ENCODE assay signal across 8 cellular contexts in genomic region chr4:113052379-113052951, GRCh38. TPM values are rescaled to one million over a fixed set of nuclear protein-coding genes. Genes with fewer than 3 reads are reported as not detected.
DNase-seq lines count a peak whose midpoint lies in the region; ATAC-seq and TF ChIP-seq lines count a peak whose summit lies in the region.

No MANE protein-coding gene starts in this region.

- H3K23ac ChIP-seq in trophoblast cell (ENCODE audit: low read length) = no peak overlapping the region

- no peak overlapping the region for H2BK12ac ChIP-seq in trophoblast cell (ENCODE audit: low read length)

- TF ChIP-seq CTCF in chondrocyte (IDR thresholded peaks at IDR 0.05) (no peak), colonic mucosa (IDR thresholded peaks at IDR 0.05) (no peak), esophagus muscularis mucosa (IDR thresholded peaks at IDR 0.05) (no peak)
- no peak for TF ChIP-seq CTCF in CD4-positive, alpha-beta T cell (IDR thresholded peaks at IDR 0.05)

- H4K91ac ChIP-seq in trophoblast cell (ENCODE audit: low read depth, low read length) = no peak overlapping the region

- TF ChIP-seq POLR2A in esophagus muscularis mucosa (IDR thresholded peaks at IDR 0.05; ENCODE audit: low read depth) = no peak

- H2BK120ac ChIP-seq in trophoblast cell (ENCODE audit: insufficient read depth, low read length, poor library complexity) = no peak overlapping the region

- H3K4me1 Mint-ChIP-seq in chondrocyte (ENCODE audit: low read depth) = peaks cover 10% of the 10 kb centered on the region
- H3K4me1 Mint-ChIP-seq in CD4-positive, alpha-beta T cell (ENCODE audit: low read depth) = no peaks in the 10 kb centered on the region

- H3K27ac Mint-ChIP-seq in chondrocyte (ENCODE audit: unreplicated experiment) = peak overlapping the region; percentile 78
- H3K27ac Mint-ChIP-seq in CD4-positive, alpha-beta T cell = no peak overlapping the region

- H3K36me3 Mint-ChIP-seq in chondrocyte (ENCODE audit: low read depth) = no peaks in the 10 kb centered on the region
- H3K36me3 Mint-ChIP-seq in CD4-positive, alpha-beta T cell (ENCODE audit: low read depth) = no peaks in the 10 kb centered on the region

- H3K27ac ChIP-seq in trophoblast cell (ENCODE audit: low read depth, low read length) (no peak overlapping the region), colonic mucosa (no peak overlapping the region), esophagus muscularis mucosa (replicated peaks in 1 of 4) (no peak overlapping the region)
- no peak overlapping the region for H3K27ac ChIP-seq in CD4-positive, alpha-beta T cell (ENCODE audit: low read depth, low read length)

- H3K79me2 ChIP-seq in trophoblast cell (ENCODE audit: control insufficient read depth, insufficient read depth, low read length, poor library complexity) = no peaks in the 10 kb centered on the region

- no peak overlapping the region for H4K12ac ChIP-seq in trophoblast cell (ENCODE audit: low read depth, low read length)

- H3K4me1 ChIP-seq in trophoblast cell (ENCODE audit: control insufficient read depth in 1 of 2, insufficient read depth in 2 of 2, low read length in 2 of 2) (no peaks in the 10 kb centered on the region), colonic mucosa (no peaks in the 10 kb centered on the region), esophagus muscularis mucosa (peaks cover 7 to 19% (median 11%) of the 10 kb centered on the region in 4 donors)

- H3K14ac ChIP-seq in trophoblast cell (ENCODE audit: low read length) = no peak overlapping the region

- intact Hi-C loops in colonic mucosa (cut with DNase I) = no loop called here
- intact Hi-C loops in esophagus muscularis mucosa (cut with DNase I) = no loop called here
- intact Hi-C loops in CD4-positive, alpha-beta T cell (cut with DNase I, micrococcal nuclease) = no loop called here

- H3K9ac ChIP-seq in trophoblast cell (ENCODE audit: low read length) (no peak overlapping the region), colonic mucosa (ENCODE audit: low read depth in 2 of 2, low read length in 2 of 2) (no peak overlapping the region)

- CTCF ChIA-PET in CD4-positive, alpha-beta T cell (lab: Charles Lee) = no interaction called here

- peak; percentile 63 for DNase-seq in Daoy (ENCODE audit: low read depth)
- DNase-seq in HS-27A (ENCODE audit: low read depth) = peak; percentile 31
- no peak for DNase-seq in chondrocyte (ENCODE audit: low spot score)
- DNase-seq in trophoblast cell = no peak
- DNase-seq in colonic mucosa = no peak
- no peak for DNase-seq in esophagus muscularis mucosa (ENCODE audit: extremely low spot score)
- no peak for DNase-seq in CD4-positive, alpha-beta T cell

- H2BK5ac ChIP-seq in trophoblast cell (ENCODE audit: low read depth, low read length, poor library complexity) = no peak overlapping the region

- H3K79me1 ChIP-seq in trophoblast cell (ENCODE audit: low read length) = no peaks in the 10 kb centered on the region

- H3K27me3 Mint-ChIP-seq in chondrocyte (ENCODE audit: low read depth) = no peaks in the 10 kb centered on the region
- H3K27me3 Mint-ChIP-seq in CD4-positive, alpha-beta T cell = peaks cover 5% of the 10 kb centered on the region

- H3K4me2 ChIP-seq in trophoblast cell (ENCODE audit: low read length) = no peak overlapping the region

- H3K9me3 Mint-ChIP-seq in chondrocyte (ENCODE audit: low read depth) = peaks cover 2% of the 10 kb centered on the region
- H3K9me3 Mint-ChIP-seq in CD4-positive, alpha-beta T cell = no peaks in the 10 kb centered on the region

- H3K18ac ChIP-seq in trophoblast cell (ENCODE audit: low read length) = no peak overlapping the region

- POLR2A ChIA-PET in CD4-positive, alpha-beta T cell (lab: Charles Lee) = no interaction called here

- H3K36me3 ChIP-seq in trophoblast cell (ENCODE audit: control insufficient read depth in 1 of 2, insufficient read depth in 2 of 2, low read length in 2 of 2) (no peaks in the 10 kb centered on the region), colonic mucosa (no peaks in the 10 kb centered on the region), esophagus muscularis mucosa (no peaks in the 10 kb centered on the region)

- no peak for TF ChIP-seq EP300 in esophagus muscularis mucosa (IDR thresholded peaks at IDR 0.05)

- H3K27me3 ChIP-seq in trophoblast cell (ENCODE audit: insufficient read depth, low read length) (no peaks in the 10 kb centered on the region), colonic mucosa (no peaks in the 10 kb centered on the region), esophagus muscularis mucosa (no peaks in the 10 kb centered on the region)
- no peaks in the 10 kb centered on the region for H3K27me3 ChIP-seq in CD4-positive, alpha-beta T cell (ENCODE audit: control insufficient read depth, insufficient read depth, low read length)

- no peak overlapping the region for H3K4me3 ChIP-seq in trophoblast cell (ENCODE audit: low read depth, low read length)
- no peak overlapping the region for H3K4me3 ChIP-seq in colonic mucosa
- no peak overlapping the region for H3K4me3 ChIP-seq in esophagus muscularis mucosa

- no peak overlapping the region for H4K8ac ChIP-seq in trophoblast cell (ENCODE audit: low read depth, low read length)

- no peak overlapping the region for H2AK5ac ChIP-seq in trophoblast cell (ENCODE audit: low read length)

- peak; percentile 86 for ATAC-seq in GM21381 (IDR thresholded peaks at IDR 0.05; ENCODE audit: unreplicated experiment)
- no peak for ATAC-seq in CD4-positive, alpha-beta T cell (ENCODE audit: poor library complexity)

- H2AFZ ChIP-seq in trophoblast cell (ENCODE audit: insufficient read depth, low read length, poor library complexity) = no peak overlapping the region

- no peak overlapping the region for H3K4ac ChIP-seq in trophoblast cell (ENCODE audit: low read depth, low read length)

- no peak overlapping the region for H3K4me3 Mint-ChIP-seq in chondrocyte (ENCODE audit: unreplicated experiment)
- no peak overlapping the region for H3K4me3 Mint-ChIP-seq in CD4-positive, alpha-beta T cell

- no CpG with 5 or more reads among the region's 9 CpGs for WGBS in trophoblast cell (ENCODE audit: extremely low coverage, insufficient coverage, insufficient read length)
- 79% methylated on average over 9 of the region's 9 CpGs for WGBS in esophagus muscularis mucosa

- H3K9me3 ChIP-seq in trophoblast cell (ENCODE audit: insufficient read depth, low read depth, low read length) (no peaks in the 10 kb centered on the region), colonic mucosa (no peaks in the 10 kb centered on the region), esophagus muscularis mucosa (no peaks in the 10 kb centered on the region)
- H3K9me3 ChIP-seq in CD4-positive, alpha-beta T cell (ENCODE audit: control insufficient read depth, low read length) = no peaks in the 10 kb centered on the region

RNA-seq across cellular contexts. Expression of gene ANK2, which starts 3.0 kb away (rescaled TPM):
- 5.6 and 7.4 TPM in 2 replicates for total RNA-seq in Daoy (2014; rRNA removed; shearing (Covaris generic))
- total RNA-seq in chondrocyte (51.0 to 78.3 TPM (median 71.2 TPM) in 3 replicates), colonic mucosa (10 to 100 TPM in 1 of 2 donors, 1 to 10 TPM in 1; 4.6 to 20.7 TPM), esophagus muscularis mucosa (10 to 100 TPM; 76.8 to 88.0 (median 82.8) TPM)
- polyA plus RNA-seq in trophoblast cell (2013) = 0.69 and 0.74 TPM in 2 replicates
- total RNA-seq in CD4-positive, alpha-beta T cell = under 1 TPM in 1 of 2 experiments, not detected in 1; 0.36 TPM

Comparison
In these comparisons a context has a peak if more than half of its experiments do, and no peak if none do; other contexts are left out.
1. DNase-seq: peak in Daoy (single experiment) and HS-27A (single experiment); none in chondrocyte (single experiment), trophoblast cell (0 of 2), colonic mucosa (single experiment), esophagus muscularis mucosa (single experiment) and CD4-positive, alpha-beta T cell (0 of 10).